In the genomic region with DNA sequence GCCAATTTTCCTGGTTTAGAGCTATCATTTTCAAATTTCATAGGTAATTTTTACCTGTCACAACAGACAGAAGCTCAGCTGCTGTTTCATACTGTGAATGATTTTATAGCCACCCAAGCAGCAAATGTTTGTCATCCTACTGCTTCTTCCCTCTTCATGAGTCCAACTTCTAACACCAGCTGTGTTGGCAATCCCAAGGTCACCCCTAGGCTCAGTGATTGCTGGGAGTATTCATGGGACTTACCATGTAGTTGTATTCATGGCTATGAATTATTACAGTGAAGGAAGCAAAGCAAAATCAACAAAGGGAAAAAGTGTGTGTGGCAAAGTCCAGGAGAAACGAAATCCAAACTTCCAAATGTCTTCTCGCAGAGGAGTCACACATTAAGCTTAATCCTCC, we compare ENCODE assay signal across 18 cellular contexts.
"Had no signal": no experiment of that assay in that cellular context is flagged by ENCODE, and none has a peak within 500 bp of the region (broad histone marks: within the 10 kb centered on the region; RNA-seq: fewer than 3 reads in every experiment).

No MANE protein-coding gene starts in this region.

- H3K9me3 ChIP-seq: thoracic aorta had no signal

- H3K27ac Mint-ChIP-seq: activated T-helper 17 cell treated with anti-CD3 and anti-CD28 coated beads, Interleukin-2, amount 50 U/mL, for 72 hours; brain; stimulated activated memory B cell treated with anti-CD40 and anti-IgM and Interleukin-4, amounts not matched to agents 10 μg/mL and 1 μg/mL and 100 μg/mL, for 72 hours had no signal

- DNase-seq: activated CD4-positive, alpha-beta T cell treated with anti-CD3 and anti-CD28 coated beads, Interleukin-2, amount 50 U/mL, for 48 hours; activated naive CD4-positive, alpha-beta T cell treated with Interleukin-2 at 50 U/mL for 16 hours; activated T-cell treated with anti-CD3 and anti-CD28 coated beads for 4 hours; anterior cingulate cortex; central memory CD4-positive, alpha-beta T cell; dorsolateral prefrontal cortex; foreskin melanocyte; hypothalamus; kidney; left ventricle myocardium superior; stimulated activated CD4-positive, alpha-beta T cell treated with anti-CD3 and anti-CD28 coated beads, Interleukin-4, amount 100 ng/mL, for 24 hours; T-helper 2 cell had no signal

- H3K4me3 Mint-ChIP-seq: activated T-helper 17 cell treated with anti-CD3 and anti-CD28 coated beads, Interleukin-2, amount 50 U/mL, for 72 hours; brain; stimulated activated memory B cell treated with anti-CD40 and anti-IgM and Interleukin-4, amounts not matched to agents 10 μg/mL and 1 μg/mL and 100 μg/mL, for 72 hours had no signal

- ATAC-seq: activated T-helper 17 cell treated with anti-CD3 and anti-CD28 coated beads, Interleukin-2, amount 50 U/mL, for 72 hours; left ventricle myocardium superior; sciatic nerve; stimulated activated memory B cell treated with anti-CD40 and anti-IgM and Interleukin-4, amounts not matched to agents 10 μg/mL and 1 μg/mL and 100 μg/mL, for 72 hours had no signal

- H3K27me3 Mint-ChIP-seq: activated T-helper 17 cell treated with anti-CD3 and anti-CD28 coated beads, Interleukin-2, amount 50 U/mL, for 72 hours; brain; stimulated activated memory B cell treated with anti-CD40 and anti-IgM and Interleukin-4, amounts not matched to agents 10 μg/mL and 1 μg/mL and 100 μg/mL, for 72 hours had no signal

- H3K4me3 ChIP-seq: dorsolateral prefrontal cortex, thoracic aorta had no signal

- H3K4me1 Mint-ChIP-seq: brain had no signal

- H3K27me3 ChIP-seq: dorsolateral prefrontal cortex had no signal

- H3K9me3 Mint-ChIP-seq: activated T-helper 17 cell treated with anti-CD3 and anti-CD28 coated beads, Interleukin-2, amount 50 U/mL, for 72 hours; brain; stimulated activated memory B cell treated with anti-CD40 and anti-IgM and Interleukin-4, amounts not matched to agents 10 μg/mL and 1 μg/mL and 100 μg/mL, for 72 hours had no signal

- H3K27ac ChIP-seq: dorsolateral prefrontal cortex, thoracic aorta, VCaP had no signal
